27 cellular contexts compared by ENCODE assay signal in the genomic region with DNA sequence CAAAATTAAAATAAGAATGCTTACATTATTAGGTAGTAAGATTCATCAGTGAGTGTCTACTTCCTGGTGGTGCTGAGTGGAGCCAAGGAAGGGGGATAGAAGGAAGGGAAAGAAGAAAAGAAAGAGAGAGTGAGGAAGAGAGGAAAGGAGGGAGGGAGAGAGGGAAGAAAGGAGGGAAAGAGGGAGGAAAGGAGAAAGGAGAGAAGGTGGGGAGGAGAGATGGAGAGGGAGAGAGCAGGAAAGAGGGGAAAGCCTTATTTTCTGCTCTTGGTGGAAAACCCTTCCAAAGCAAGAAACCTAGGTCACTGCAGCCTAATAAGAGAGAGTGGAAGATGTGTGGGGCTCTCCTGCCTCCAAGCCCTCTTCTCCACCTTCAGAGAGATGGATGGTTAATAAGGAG.
"Had no signal": no experiment of that assay in that cellular context is flagged by ENCODE, and none has a peak within 500 bp of the region (broad histone marks: within the 10 kb centered on the region; RNA-seq: fewer than 3 reads in every experiment).

No MANE protein-coding gene starts in this region.

- H3K4me1 ChIP-seq: esophagus muscularis mucosa, foreskin keratinocyte, gastroesophageal sphincter, heart left ventricle, prostate gland, right atrium auricular region, suprapubic skin, transverse colon, vagina had no signal

- H3K4me2 ChIP-seq: hepatocyte had no signal

- DNase-seq: dermis blood vessel endothelial cell; effector memory CD4-positive, alpha-beta T cell; foreskin keratinocyte; heart left ventricle; kidney; midbrain; naive thymus-derived CD8-positive, alpha-beta T cell; nephron progenitor cell; occipital lobe; small intestine; stimulated activated CD4-positive, alpha-beta T cell treated with anti-CD3 and anti-CD28 coated beads, Interleukin-15, amount 100 ng/mL, for 24 hours; stimulated activated CD4-positive, alpha-beta T cell treated with anti-CD3 and anti-CD28 coated beads, Interleukin-2, amount 100 ng/mL, for 48 hours; stimulated activated naive CD4-positive, alpha-beta T cell; stimulated activated naive CD8-positive, alpha-beta T cell treated with anti-CD3 and anti-CD28 coated beads, Interleukin-15, amount 100 ng/mL, for 72 hours; transverse colon had no signal

- H3K27ac Mint-ChIP-seq: memory B cell; naive thymus-derived CD8-positive, alpha-beta T cell; nephron progenitor cell; stimulated activated naive CD8-positive, alpha-beta T cell treated with anti-CD3 and anti-CD28 coated beads, Interleukin-15, amount 100 ng/mL, for 72 hours had no signal

- H3K9ac ChIP-seq: parathyroid adenoma had no signal

- H3K27ac ChIP-seq: esophagus muscularis mucosa, foreskin keratinocyte, gastroesophageal sphincter, heart left ventricle, hepatocyte, parathyroid adenoma, prostate gland, right atrium auricular region, suprapubic skin, transverse colon, vagina had no signal

- H3K36me3 Mint-ChIP-seq: memory B cell; naive thymus-derived CD8-positive, alpha-beta T cell had no signal

- H3K9me3 Mint-ChIP-seq: memory B cell; naive thymus-derived CD8-positive, alpha-beta T cell; stimulated activated naive CD8-positive, alpha-beta T cell treated with anti-CD3 and anti-CD28 coated beads, Interleukin-15, amount 100 ng/mL, for 72 hours had no signal

- H3K4me3 Mint-ChIP-seq: memory B cell; naive thymus-derived CD8-positive, alpha-beta T cell; nephron progenitor cell; stimulated activated naive CD8-positive, alpha-beta T cell treated with anti-CD3 and anti-CD28 coated beads, Interleukin-15, amount 100 ng/mL, for 72 hours had no signal

- H3K27me3 ChIP-seq: foreskin keratinocyte, hepatocyte, right atrium auricular region, transverse colon, vagina had no signal

- H2AFZ ChIP-seq: hepatocyte, parathyroid adenoma had no signal

- ATAC-seq: foreskin keratinocyte; gastroesophageal sphincter; heart left ventricle; left lobe of liver; naive thymus-derived CD8-positive, alpha-beta T cell; stimulated activated naive CD8-positive, alpha-beta T cell treated with anti-CD3 and anti-CD28 coated beads, Interleukin-15, amount 100 ng/mL, for 72 hours had no signal

- H3K9me3 ChIP-seq: esophagus muscularis mucosa, gastroesophageal sphincter, prostate gland, right atrium auricular region, suprapubic skin, transverse colon, vagina had no signal

- H3K79me2 ChIP-seq: hepatocyte, parathyroid adenoma had no signal

- H3K4me1 Mint-ChIP-seq: memory B cell; naive thymus-derived CD8-positive, alpha-beta T cell; stimulated activated naive CD8-positive, alpha-beta T cell treated with anti-CD3 and anti-CD28 coated beads, Interleukin-15, amount 100 ng/mL, for 72 hours had no signal

- H3K36me3 ChIP-seq: esophagus muscularis mucosa, gastroesophageal sphincter, heart left ventricle, prostate gland, right atrium auricular region, suprapubic skin, transverse colon, vagina had no signal

- H3K4me3 ChIP-seq: coronary artery, esophagus muscularis mucosa, gastroesophageal sphincter, heart left ventricle, hepatocyte, lung, prostate gland, right atrium auricular region, suprapubic skin, transverse colon, vagina had no signal
